36 cellular contexts compared by ENCODE assay signal in the genomic region with DNA sequence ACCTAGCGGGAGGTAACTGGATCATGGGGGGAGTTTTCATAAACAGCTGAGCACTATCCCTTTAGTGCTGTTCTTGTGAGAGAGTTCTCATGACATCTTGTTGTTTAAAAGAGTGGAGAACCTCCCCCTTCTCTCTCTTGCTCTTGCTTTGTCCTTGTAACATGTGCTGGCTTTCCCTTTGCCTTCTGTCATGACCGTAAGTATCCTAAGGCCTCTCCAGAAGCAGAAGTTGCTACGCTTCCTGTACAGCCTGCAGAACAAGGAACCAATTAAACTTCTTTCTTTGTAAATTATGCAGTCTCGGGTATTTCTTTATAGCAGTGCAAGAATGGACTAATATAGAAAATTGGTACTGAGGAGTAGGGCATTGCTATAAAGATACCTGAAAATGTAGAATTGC.
"Had no signal": no experiment of that assay in that cellular context is flagged by ENCODE, and none has a peak within 500 bp of the region (broad histone marks: within the 10 kb centered on the region; RNA-seq: fewer than 3 reads in every experiment).

No MANE protein-coding gene starts in this region.

- H3K27ac Mint-ChIP-seq: activated CD4-positive, alpha-beta T cell treated with anti-CD3 and anti-CD28 coated beads, Interleukin-2, amount 10 ng/mL, durations not matched to agents 7 days and 5 days; activated CD8-positive, alpha-beta memory T cell treated with anti-CD3 and anti-CD28 coated beads, Interleukin-2, amount 10 ng/mL, durations not matched to agents 7 days and 5 days; activated CD8-positive, alpha-beta T cell treated with anti-CD3 and anti-CD28 coated beads, Interleukin-2, amount 10 ng/mL, durations not matched to agents 7 days and 5 days; activated naive CD8-positive, alpha-beta T cell; activated T-cell treated with anti-CD3 and anti-CD28 coated beads, Interleukin-2, amount 50 U/mL, for 72 hours; natural killer cell treated with Interleukin-12 subunit alpha and Interleukin-12 subunit beta and Interleukin-15 and Interleukin-18, amount 100 ng/mL, for 72 hours; progenitor cell of endocrine pancreas; WTC11 had no signal

- DNase-seq: activated CD4-positive, alpha-beta T cell treated with anti-CD3 and anti-CD28 coated beads for 1 hour; activated CD4-positive, alpha-beta T cell treated with anti-CD3 and anti-CD28 coated beads, Interleukin-2, amount 10 ng/mL, durations not matched to agents 7 days and 5 days; activated CD8-positive, alpha-beta memory T cell treated with anti-CD3 and anti-CD28 coated beads, Interleukin-2, amount 10 ng/mL, durations not matched to agents 7 days and 5 days; activated CD8-positive, alpha-beta T cell treated with anti-CD3 and anti-CD28 coated beads, Interleukin-2, amount 10 ng/mL, durations not matched to agents 7 days and 5 days; activated effector memory CD4-positive, alpha-beta T cell treated with Interleukin-2 at 50 U/mL for 16 hours; activated naive CD4-positive, alpha-beta T cell treated with Interleukin-2 at 50 U/mL for 16 hours; activated T-cell treated with anti-CD3 and anti-CD28 coated beads for 4 hours; activated T-cell treated with anti-CD3 and anti-CD28 coated beads, Interleukin-2, amount 50 U/mL, for 72 hours; aorta; body of pancreas; dermis blood vessel endothelial cell; effector CD4-positive, alpha-beta T cell; esophagus squamous epithelium; foreskin melanocyte; left ventricle myocardium inferior; mucosa of descending colon; stimulated activated CD4-positive, alpha-beta T cell treated with anti-CD3 and anti-CD28 coated beads, Interleukin-12 subunit alpha, Interleukin-12 subunit beta, amount 100 ng/mL, for 4 hours; stimulated activated CD4-positive, alpha-beta T cell treated with anti-CD3 and anti-CD28 coated beads, Interleukin-4, amount 100 ng/mL, for 1 hour; stimulated activated naive CD8-positive, alpha-beta T cell treated with anti-CD3 and anti-CD28 coated beads, Interleukin-15, Interleukin-2, amounts not matched to agents 100 U/mL and 50 U/mL, for 24 hours; trophoblast cell had no signal

- H3K36me3 ChIP-seq: adrenal gland, esophagus squamous epithelium, left ventricle myocardium inferior, neutrophil, thoracic aorta had no signal

- H3K4me3 Mint-ChIP-seq: activated CD4-positive, alpha-beta T cell treated with anti-CD3 and anti-CD28 coated beads, Interleukin-2, amount 10 ng/mL, durations not matched to agents 7 days and 5 days; activated CD8-positive, alpha-beta memory T cell treated with anti-CD3 and anti-CD28 coated beads, Interleukin-2, amount 10 ng/mL, durations not matched to agents 7 days and 5 days; activated CD8-positive, alpha-beta T cell treated with anti-CD3 and anti-CD28 coated beads, Interleukin-2, amount 10 ng/mL, durations not matched to agents 7 days and 5 days; activated naive CD8-positive, alpha-beta T cell; activated T-cell treated with anti-CD3 and anti-CD28 coated beads, Interleukin-2, amount 50 U/mL, for 72 hours; natural killer cell treated with Interleukin-12 subunit alpha and Interleukin-12 subunit beta and Interleukin-15 and Interleukin-18, amount 100 ng/mL, for 72 hours; WTC11 had no signal

- ATAC-seq: activated CD8-positive, alpha-beta memory T cell treated with anti-CD3 and anti-CD28 coated beads, Interleukin-2, amount 10 ng/mL, durations not matched to agents 7 days and 5 days; activated CD8-positive, alpha-beta T cell treated with anti-CD3 and anti-CD28 coated beads, Interleukin-2, amount 10 ng/mL, durations not matched to agents 7 days and 5 days; activated T-cell treated with anti-CD3 and anti-CD28 coated beads, Interleukin-2, amount 50 U/mL, for 72 hours; body of pancreas; mucosa of descending colon; natural killer cell treated with Interleukin-12 subunit alpha and Interleukin-12 subunit beta and Interleukin-15 and Interleukin-18, amount 100 ng/mL, for 72 hours; sciatic nerve; stimulated activated naive CD8-positive, alpha-beta T cell treated with anti-CD3 and anti-CD28 coated beads, Interleukin-15, Interleukin-2, amounts not matched to agents 100 U/mL and 50 U/mL, for 24 hours; WTC11 had no signal

- H3K27me3 Mint-ChIP-seq: activated CD4-positive, alpha-beta T cell treated with anti-CD3 and anti-CD28 coated beads, Interleukin-2, amount 10 ng/mL, durations not matched to agents 7 days and 5 days; activated CD8-positive, alpha-beta memory T cell treated with anti-CD3 and anti-CD28 coated beads, Interleukin-2, amount 10 ng/mL, durations not matched to agents 7 days and 5 days; activated naive CD8-positive, alpha-beta T cell; natural killer cell treated with Interleukin-12 subunit alpha and Interleukin-12 subunit beta and Interleukin-15 and Interleukin-18, amount 100 ng/mL, for 72 hours; progenitor cell of endocrine pancreas had no signal

- H3K27ac ChIP-seq: adrenal gland, body of pancreas, epithelial cell of prostate, esophagus squamous epithelium, left ventricle myocardium inferior, neutrophil, skin epidermis, thoracic aorta had no signal

- H3K27me3 ChIP-seq: adrenal gland, body of pancreas, esophagus squamous epithelium, neutrophil had no signal

- H3K4me3 ChIP-seq: adrenal gland, body of pancreas, esophagus squamous epithelium, left ventricle myocardium inferior, lung, mucosa of descending colon, skin epidermis, thoracic aorta had no signal

- H3K4me1 Mint-ChIP-seq: activated CD4-positive, alpha-beta T cell treated with anti-CD3 and anti-CD28 coated beads, Interleukin-2, amount 10 ng/mL, durations not matched to agents 7 days and 5 days; activated CD8-positive, alpha-beta memory T cell treated with anti-CD3 and anti-CD28 coated beads, Interleukin-2, amount 10 ng/mL, durations not matched to agents 7 days and 5 days; WTC11 had no signal

- H3K4me1 ChIP-seq: adrenal gland, body of pancreas, esophagus squamous epithelium, left ventricle myocardium inferior had no signal

- FAIRE-seq: colon, endometrium, islet of Langerhans, TTC549, urothelium cell line had no signal

- H3K9me3 ChIP-seq: adrenal gland, body of pancreas, mucosa of descending colon, neutrophil, thoracic aorta had no signal
